8 cellular contexts compared by ENCODE assay signal in the genomic region with DNA sequence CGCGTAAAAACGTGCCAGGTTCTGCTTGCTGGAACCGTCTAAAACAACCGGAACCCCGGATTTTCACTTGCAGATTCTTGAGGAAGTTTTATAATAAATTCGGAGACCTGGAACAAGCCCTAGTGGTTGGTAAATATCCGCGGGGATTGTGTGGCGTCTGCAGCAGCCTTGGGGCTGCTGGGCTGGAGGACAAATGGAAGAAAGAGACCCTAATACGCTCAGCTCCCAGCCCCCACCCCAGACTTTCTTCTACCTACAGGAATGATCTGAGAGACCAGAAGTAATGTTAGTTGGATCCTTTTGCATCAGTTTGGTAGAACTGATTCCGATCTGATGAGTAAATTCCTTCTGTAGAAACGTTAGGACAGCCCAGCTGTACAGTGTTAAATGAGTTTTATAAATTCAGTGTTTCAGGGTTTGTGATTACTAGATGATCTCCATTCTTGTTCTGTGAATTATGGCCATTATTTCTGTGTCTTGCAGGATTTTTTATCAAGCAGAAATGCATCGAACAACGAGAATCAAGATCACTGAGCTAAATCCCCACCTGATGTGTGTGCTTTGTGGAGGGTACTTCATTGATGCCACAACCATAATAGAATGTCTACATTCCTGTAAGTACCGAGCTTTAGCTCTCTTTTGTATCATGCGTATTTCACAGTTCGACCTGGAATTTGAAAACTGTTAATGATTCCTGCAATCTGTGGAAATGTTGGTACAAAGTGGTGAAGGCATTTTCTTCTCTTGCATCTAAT. TPM values are rescaled to one million over a fixed set of nuclear protein-coding genes. Genes with fewer than 3 reads are reported as not detected.
DNase-seq lines count a peak whose midpoint lies in the region; ATAC-seq and TF ChIP-seq lines count a peak whose summit lies in the region.

No MANE protein-coding gene starts in this region.

- POLR2A ChIA-PET in CD8-positive, alpha-beta T cell (lab: Charles Lee): interaction anchor here (1.0 to 1.1 kb wide), 2 partner anchors 110 to 112 kb away, joined by 3 to 5 read pairs; no protein-coding TSS in a partner anchor

- peak overlapping the region; percentile 34 for H3K4me3 ChIP-seq in CD8-positive, alpha-beta T cell (ENCODE audit: low read depth, low read length)
- H3K4me3 ChIP-seq in endocrine pancreas (ENCODE audit: control insufficient read depth, insufficient read depth, low read length): peak overlapping the region; percentile 70

- H3K9me3 Mint-ChIP-seq in CD8-positive, alpha-beta T cell: no peaks in the 10 kb centered on the region

- intact Hi-C loops in CD8-positive, alpha-beta T cell (cut with DNase I, micrococcal nuclease): loop anchor here in 1 of 2 experiments (1.0 to 5.0 kb wide), 3 partner anchors 7 to 1111 kb away; a partner anchor contains a TSS

- TF ChIP-seq CTCF in CD8-positive, alpha-beta T cell (IDR thresholded peaks at IDR 0.05): no peak
- no peak for TF ChIP-seq CTCF in omental fat pad (IDR thresholded peaks at IDR 0.05)

- peaks cover 21% of the 10 kb centered on the region for H3K27me3 ChIP-seq in CD8-positive, alpha-beta T cell (ENCODE audit: insufficient read depth, low read length)
- no peaks in the 10 kb centered on the region for H3K27me3 ChIP-seq in endocrine pancreas (ENCODE audit: control insufficient read depth, insufficient read depth, low read length)

- H3K4me1 Mint-ChIP-seq in CD8-positive, alpha-beta T cell (ENCODE audit: low read depth): peaks cover 40% of the 10 kb centered on the region

- peak in 1 of 7 experiments; percentile 13 for DNase-seq in CD8-positive, alpha-beta T cell
- peak; percentile 32 for DNase-seq in NCI-H69 (lab: John Stamatoyannopoulos, UW)
- no peak for DNase-seq in omental fat pad (ENCODE audit: low spot score)
- no peak for DNase-seq in activated gamma-delta T cell (lab: John Stamatoyannopoulos, UW)
- no peak for DNase-seq in activated effector memory CD4-positive, alpha-beta T cell treated with Interleukin-2 at 50 U/mL for 16 hours
- no peak for DNase-seq in HuH-7 (ENCODE audit: low spot score)

- peak overlapping the region; percentile 46 for H3K27ac ChIP-seq in CD8-positive, alpha-beta T cell (ENCODE audit: low read depth, low read length)

- H3K4me1 ChIP-seq in CD8-positive, alpha-beta T cell (ENCODE audit: insufficient read depth, low read length): peaks cover 33% of the 10 kb centered on the region
- H3K4me1 ChIP-seq in endocrine pancreas (ENCODE audit: control insufficient read depth, insufficient read depth, low read length): peaks cover 28% of the 10 kb centered on the region

- peaks cover 3% of the 10 kb centered on the region for H3K36me3 ChIP-seq in CD8-positive, alpha-beta T cell (ENCODE audit: insufficient read depth, low read length)
- H3K36me3 ChIP-seq in endocrine pancreas (ENCODE audit: control insufficient read depth, insufficient read depth, low read length): peaks cover 3% of the 10 kb centered on the region

- peak overlapping the region; percentile 80 for H3K4me3 Mint-ChIP-seq in CD8-positive, alpha-beta T cell

- peak overlapping the region; percentile 74 for H3K27ac Mint-ChIP-seq in CD8-positive, alpha-beta T cell

- H3K27me3 Mint-ChIP-seq in CD8-positive, alpha-beta T cell (ENCODE audit: low read depth): peaks cover 38% of the 10 kb centered on the region

- ATAC-seq in CD8-positive, alpha-beta T cell: no peak
- ATAC-seq in omental fat pad (ENCODE audit: low FRiP score) (peak; percentile 10), HG03520 (IDR thresholded peaks at IDR 0.05; ENCODE audit: unreplicated experiment) (no peak)

- peaks cover 17% of the 10 kb centered on the region for H3K36me3 Mint-ChIP-seq in CD8-positive, alpha-beta T cell

- no peaks in the 10 kb centered on the region for H3K9me3 ChIP-seq in CD8-positive, alpha-beta T cell (ENCODE audit: low read length)
- no peaks in the 10 kb centered on the region for H3K9me3 ChIP-seq in endocrine pancreas (ENCODE audit: control insufficient read depth, low read length)

- CTCF ChIA-PET in CD8-positive, alpha-beta T cell (lab: Charles Lee): interaction anchor here (0.8 to 0.9 kb wide), 2 partner anchors 328 to 662 kb away, joined by 3 read pairs; no protein-coding TSS in a partner anchor

- peak overlapping the region; percentile 61 for H3K9ac ChIP-seq in endocrine pancreas (ENCODE audit: control insufficient read depth, insufficient read depth, low read length)

RNA-seq across cellular contexts. Expression of a gene that starts 5.2 kb away (rescaled TPM):
- 10 to 100 TPM; 46.8 to 50.3 TPM for total RNA-seq in CD8-positive, alpha-beta T cell
- total RNA-seq in omental fat pad: 10 to 100 TPM; 55.4 to 76.1 (median 62.6) TPM

RNA-seq across cellular contexts. Expression of a gene that starts 9.9 kb away (rescaled TPM):
- 10 to 100 TPM; 19.2 to 22.1 TPM for total RNA-seq in CD8-positive, alpha-beta T cell
- total RNA-seq in omental fat pad: 10 to 100 TPM; 17.8 to 31.9 (median 26.7) TPM

RNA-seq across cellular contexts. Expression of a gene that starts 19.2 kb away (rescaled TPM):
- total RNA-seq in CD8-positive, alpha-beta T cell: not detected
- total RNA-seq in omental fat pad: not detected
